1 cellular context compared by ENCODE assay signal in genomic region chr13:46369506-46370268, GRCh38.
TF ChIP-seq lines count a peak whose summit lies in the region.

No MANE protein-coding gene starts in this region.

TF ChIP-seq in GM23338, 12 proteins besides CTCF, POLR2A, EP300 and RAD21 (continued from another document):
- no peak for TF ChIP-seq ZNF462 (CRISPR knock-in tag; IDR thresholded peaks at IDR 0.05)
- no peak for TF ChIP-seq CREB1 (CRISPR knock-in tag; IDR thresholded peaks at IDR 0.05; ENCODE audit: low read depth)
- TF ChIP-seq EZH2phosphoT487 (IDR thresholded peaks at IDR 0.05; ENCODE audit: unreplicated experiment): no peak
- TF ChIP-seq POLR2AphosphoS5 (IDR thresholded peaks at IDR 0.05; ENCODE audit: low read depth): no peak
- no peak for TF ChIP-seq ZNF114 (CRISPR knock-in tag; IDR thresholded peaks at IDR 0.05)
